ENCODE assay signal across 8 cellular contexts in genomic region chr12:57127710-57128518, GRCh38. TPM values are rescaled to one million over a fixed set of nuclear protein-coding genes. Genes with fewer than 3 reads are reported as not detected.
DNase-seq lines count a peak whose midpoint lies in the region; ATAC-seq, FAIRE-seq and TF ChIP-seq lines count a peak whose summit lies in the region.

Gene LRP1, plus strand, starts transcription at chr12:57128483. Its CDS starts 482 bp downstream, at chr12:57128965.

- H3K27me3 ChIP-seq in bronchial epithelial cell (ENCODE audit: control insufficient read depth, insufficient read depth, low read length) (no peaks in the 10 kb centered on the region), skeletal muscle tissue (ENCODE audit: control insufficient read depth in 3 of 3, insufficient read depth in 3 of 3, low read length in 3 of 3) (no peaks in the 10 kb centered on the region)

- ATAC-seq in GM18498 (IDR thresholded peaks at IDR 0.05; ENCODE audit: unreplicated experiment) (peak; percentile 40), HG02870 (IDR thresholded peaks at IDR 0.05; ENCODE audit: unreplicated experiment) (no peak), HG02623 (IDR thresholded peaks at IDR 0.05; ENCODE audit: unreplicated experiment) (no peak)

- no peak for TF ChIP-seq CTCF in bronchial epithelial cell (IDR thresholded peaks at IDR 0.05; ENCODE audit: insufficient read depth, low read length, severe bottlenecking)

- H3K4me3 ChIP-seq in bronchial epithelial cell (ENCODE audit: low read depth, low read length) (peak within 1 kb of the TSS; percentile 58), skeletal muscle tissue (ENCODE audit: low read length in 3 of 3) (peak within 1 kb of the TSS; percentile 78 to 93 (median 86))

- H3K27ac ChIP-seq in skeletal muscle tissue (ENCODE audit: low read depth, low read length), result peak within 1 kb of the TSS; percentile 94

- H3K9me3 ChIP-seq in skeletal muscle tissue (ENCODE audit: control insufficient read depth in 3 of 3, low read length in 3 of 3), result no peaks in the 10 kb centered on the region

- H3K9ac ChIP-seq in skeletal muscle tissue (ENCODE audit: low read depth in 1 of 3, low read length in 3 of 3), result peak within 1 kb of the TSS; percentile 81 to 92 (median 91)

- FAIRE-seq in bronchial epithelial cell (lab: Jason Lieb, UNC), result no peak

- peaks cover 16 to 29% (median 29%) of the 10 kb centered on the region in 3 donors for H3K4me1 ChIP-seq in skeletal muscle tissue (ENCODE audit: control insufficient read depth in 3 of 3, insufficient read depth in 3 of 3, low read length in 3 of 3)

- H3K36me3 ChIP-seq in bronchial epithelial cell (ENCODE audit: control insufficient read depth, insufficient read depth, low read length) (no peaks in the 10 kb centered on the region), skeletal muscle tissue (ENCODE audit: control insufficient read depth in 3 of 3, insufficient read depth in 3 of 3, low read length in 3 of 3) (no peaks in the 10 kb centered on the region)

- DNase-seq in NCI-H1930 (lab: John Stamatoyannopoulos, UW), result peak; percentile 42 to 77
- DNase-seq in activated CD4-positive, CD25-positive, alpha-beta regulatory T cell (lab: John Stamatoyannopoulos, UW), result peak; percentile 28 to 54 (median 46)
- peak; percentile 80 for DNase-seq in bronchial epithelial cell (ENCODE audit: low read depth)
- DNase-seq in iPS-NIHi11 (ENCODE audit: low spot score), result peak; percentile 86

RNA-seq across cellular contexts. Expression of gene LRP1, which starts in this region (rescaled TPM):
- total RNA-seq in bronchial epithelial cell (24.5 and 44.2 TPM in 2 replicates), skeletal muscle tissue (118 TPM)
